ENCODE assay signal across 8 cellular contexts in the genomic region with DNA sequence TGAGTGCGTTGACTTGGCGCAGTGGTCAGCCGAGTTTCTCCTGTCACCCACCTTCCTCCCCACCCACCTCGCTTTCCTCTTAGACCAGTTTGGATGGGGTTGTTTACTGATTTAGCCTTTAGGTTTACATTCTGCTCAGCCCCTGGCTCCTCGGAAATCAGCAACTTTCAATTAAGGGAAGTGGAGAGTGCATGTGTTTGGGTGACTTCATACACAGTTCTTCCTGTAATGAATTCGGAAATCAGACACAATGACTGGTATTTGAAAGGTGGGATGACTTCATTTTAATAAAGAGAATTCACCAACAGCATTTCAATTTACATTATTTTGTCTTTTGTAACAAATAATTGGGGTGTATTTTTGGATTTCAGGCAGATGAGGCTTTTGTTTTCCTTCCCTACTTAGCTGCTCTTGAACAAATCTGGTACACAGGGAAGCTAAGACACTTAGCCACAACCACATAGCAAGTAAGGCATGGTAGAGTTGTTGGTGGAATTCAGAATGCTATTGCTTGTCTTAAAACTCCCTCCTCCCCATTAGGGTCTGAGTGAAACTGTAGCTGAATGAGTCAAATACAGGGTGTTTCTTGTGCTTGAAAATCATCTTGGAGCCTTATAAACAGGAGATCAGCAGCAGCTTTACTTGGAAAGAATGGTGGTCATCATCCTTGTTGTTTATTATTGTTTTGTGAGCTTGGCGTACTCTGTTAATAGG. TPM values are rescaled to one million over a fixed set of nuclear protein-coding genes. Genes with fewer than 3 reads are reported as not detected.
DNase-seq lines count a peak whose midpoint lies in the region; ATAC-seq, FAIRE-seq and TF ChIP-seq lines count a peak whose summit lies in the region.

No MANE protein-coding gene starts in this region.

- peaks cover 8% of the 10 kb centered on the region for H3K36me3 Mint-ChIP-seq in activated CD4-positive, alpha-beta memory T cell treated with anti-CD3 and anti-CD28 coated beads, Interleukin-2, amount 10 ng/mL, durations not matched to agents 7 days and 5 days (ENCODE audit: low read depth)

- H3K9me3 ChIP-seq in pancreas, result no peaks in the 10 kb centered on the region

- H3K36me3 ChIP-seq in pancreas, result no peaks in the 10 kb centered on the region

- ATAC-seq in pancreas (peak; percentile 2 to 37 (median 16)), HG02973 (IDR thresholded peaks at IDR 0.05; ENCODE audit: unreplicated experiment) (no peak)

- peak; percentile 9 for DNase-seq in DMS53 treated with DMSO at 0.1 percent for 48 hours (lab: John Stamatoyannopoulos, UW; ENCODE audit: unreplicated experiment)
- DNase-seq in DMS53 (lab: John Stamatoyannopoulos, UW), result no peak
- DNase-seq in HT-29 (ENCODE audit: low spot score), result peak; percentile 41
- DNase-seq in activated CD4-positive, alpha-beta memory T cell treated with anti-CD3 and anti-CD28 coated beads, Interleukin-2, amount 10 ng/mL, durations not matched to agents 7 days and 5 days, result peak; percentile 43
- peak; percentile 26 for DNase-seq in foreskin melanocyte
- no peak for DNase-seq in pancreas
- DNase-seq in NCI-H2107 treated with DMSO at 0.1 percent for 48 hours (lab: John Stamatoyannopoulos, UW; ENCODE audit: unreplicated experiment), result no peak

- peak overlapping the region; percentile 74 to 89 (median 84) for H3K27ac ChIP-seq in pancreas

- peak overlapping the region; percentile 71 to 95 (median 88) for H3K4me3 ChIP-seq in pancreas

- no peaks in the 10 kb centered on the region for H3K27me3 Mint-ChIP-seq in activated CD4-positive, alpha-beta memory T cell treated with anti-CD3 and anti-CD28 coated beads, Interleukin-2, amount 10 ng/mL, durations not matched to agents 7 days and 5 days

- TF ChIP-seq CTCF in pancreas (IDR thresholded peaks at IDR 0.05), result no peak

- H3K4me3 Mint-ChIP-seq in activated CD4-positive, alpha-beta memory T cell treated with anti-CD3 and anti-CD28 coated beads, Interleukin-2, amount 10 ng/mL, durations not matched to agents 7 days and 5 days, result peak overlapping the region; percentile 94

- no peak for FAIRE-seq in pancreas (lab: Jason Lieb, UNC)

- H3K27ac Mint-ChIP-seq in activated CD4-positive, alpha-beta memory T cell treated with anti-CD3 and anti-CD28 coated beads, Interleukin-2, amount 10 ng/mL, durations not matched to agents 7 days and 5 days, result peak overlapping the region; percentile 92

- intact Hi-C loops in pancreas (cut with DNase I), result no loop called here

- no peaks in the 10 kb centered on the region for H3K9me3 Mint-ChIP-seq in activated CD4-positive, alpha-beta memory T cell treated with anti-CD3 and anti-CD28 coated beads, Interleukin-2, amount 10 ng/mL, durations not matched to agents 7 days and 5 days

- H3K4me1 Mint-ChIP-seq in activated CD4-positive, alpha-beta memory T cell treated with anti-CD3 and anti-CD28 coated beads, Interleukin-2, amount 10 ng/mL, durations not matched to agents 7 days and 5 days, result peaks cover 33% of the 10 kb centered on the region

- WGBS in pancreas, 2 donors, result 12 to 13% methylated on average over 7 of the region's 7 CpGs

- H3K27me3 ChIP-seq in pancreas, result no peaks in the 10 kb centered on the region

- CTCF ChIA-PET in activated CD4-positive, alpha-beta memory T cell treated with anti-CD3 and anti-CD28 coated beads, Interleukin-2, amount 10 ng/mL, durations not matched to agents 7 days and 5 days (lab: Charles Lee), result interaction anchor here (1.1 to 3.7 kb wide), 8 partner anchors 17 to 217 kb away, joined by 3 to 35 read pairs (median 5); a partner anchor contains a TSS

- H3K4me1 ChIP-seq in pancreas, result peaks cover 4 to 16% (median 12%) of the 10 kb centered on the region in 3 donors

- POLR2A ChIA-PET in activated CD4-positive, alpha-beta memory T cell treated with anti-CD3 and anti-CD28 coated beads, Interleukin-2, amount 10 ng/mL, durations not matched to agents 7 days and 5 days (lab: Charles Lee), result interaction anchor here (1.0 to 3.9 kb wide), 13 partner anchors 9 to 637 kb away, joined by 3 to 35 read pairs (median 6); a partner anchor contains a TSS

RNA-seq across cellular contexts. Expression of a gene that starts 0.9 kb away (rescaled TPM):
- 16.3 and 18.7 TPM in 2 replicates for total RNA-seq in HT-29 (2014; rRNA removed; shearing (Covaris generic))
- total RNA-seq in activated CD4-positive, alpha-beta memory T cell treated with anti-CD3 and anti-CD28 coated beads, Interleukin-2, amount 10 ng/mL, durations not matched to agents 7 days and 5 days, result 10 to 100 TPM; 32.0 to 33.1 TPM
- total RNA-seq in pancreas, result 10 to 100 TPM; 15.4 to 24.3 (median 19.5) TPM
- 10 to 100 TPM; 13.6 to 21.2 TPM for polyA plus RNA-seq in pancreas

RNA-seq across cellular contexts. Expression of a gene that starts 48.1 kb away (rescaled TPM):
- 7.4 and 7.5 TPM in 2 replicates for total RNA-seq in HT-29 (2014; rRNA removed; shearing (Covaris generic))
- 10 to 100 TPM; 13.6 to 14.1 TPM for total RNA-seq in activated CD4-positive, alpha-beta memory T cell treated with anti-CD3 and anti-CD28 coated beads, Interleukin-2, amount 10 ng/mL, durations not matched to agents 7 days and 5 days
- total RNA-seq in pancreas, result 1 to 10 TPM; 5.0 to 8.7 (median 6.4) TPM
- 1 to 10 TPM; 4.3 to 6.4 TPM for polyA plus RNA-seq in pancreas

RNA-seq across cellular contexts. Expression of a gene that starts 56.7 kb away (rescaled TPM):
- 58.5 and 70.1 TPM in 2 replicates for total RNA-seq in HT-29 (2014; rRNA removed; shearing (Covaris generic))
- 10 to 100 TPM; 48.5 to 51.2 TPM for total RNA-seq in activated CD4-positive, alpha-beta memory T cell treated with anti-CD3 and anti-CD28 coated beads, Interleukin-2, amount 10 ng/mL, durations not matched to agents 7 days and 5 days
- 10 to 100 TPM in 4 of 6 donors, 1 to 10 TPM in 2; 8.1 to 16.6 (median 11.7) TPM for total RNA-seq in pancreas
- 10 to 100 TPM in 1 of 2 donors, 1 to 10 TPM in 1; 9.9 to 17.4 TPM for polyA plus RNA-seq in pancreas

Comparison
In these comparisons a context has a peak if more than half of its experiments do, and no peak if none do; other contexts are left out.
1. DNase-seq: peak in DMS53 treated with DMSO at 0.1 percent for 48 hours (single experiment), HT-29 (single experiment), activated CD4-positive, alpha-beta memory T cell treated with anti-CD3 and anti-CD28 coated beads, Interleukin-2, amount 10 ng/mL, durations not matched to agents 7 days and 5 days (single experiment) and foreskin melanocyte (single experiment); none in DMS53 (single experiment), pancreas (0 of 6) and NCI-H2107 treated with DMSO at 0.1 percent for 48 hours (single experiment).